ENCODE assay signal across 1 cellular context in genomic region chr11:134356656-134357544, GRCh38.
TF ChIP-seq lines count a peak whose summit lies in the region.

No MANE protein-coding gene starts in this region.

TF ChIP-seq in HepG2, 621 proteins besides CTCF, POLR2A, EP300 and RAD21:
- TF ChIP-seq ZSCAN12 (CRISPR knock-in tag; IDR thresholded peaks at IDR 0.05) (no peak), SALL1 (CRISPR knock-in tag; IDR thresholded peaks at IDR 0.05) (no peak), ZNF275 (CRISPR knock-in tag; IDR thresholded peaks at IDR 0.05; ENCODE audit: borderline replicate concordance) (no peak), GATAD1 (CRISPR knock-in tag; IDR thresholded peaks at IDR 0.05) (no peak), ZNF281 (CRISPR knock-in tag; IDR thresholded peaks at IDR 0.05; ENCODE audit: borderline replicate concordance) (no peak), MED1 (CRISPR knock-in tag; IDR thresholded peaks at IDR 0.05) (no peak)
- TF ChIP-seq, protein P1, sequence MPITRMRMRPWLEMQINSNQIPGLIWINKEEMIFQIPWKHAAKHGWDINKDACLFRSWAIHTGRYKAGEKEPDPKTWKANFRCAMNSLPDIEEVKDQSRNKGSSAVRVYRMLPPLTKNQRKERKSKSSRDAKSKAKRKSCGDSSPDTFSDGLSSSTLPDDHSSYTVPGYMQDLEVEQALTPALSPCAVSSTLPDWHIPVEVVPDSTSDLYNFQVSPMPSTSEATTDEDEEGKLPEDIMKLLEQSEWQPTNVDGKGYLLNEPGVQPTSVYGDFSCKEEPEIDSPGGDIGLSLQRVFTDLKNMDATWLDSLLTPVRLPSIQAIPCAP (CRISPR knock-in tag; IDR thresholded peaks at IDR 0.05; ENCODE audit: low read depth) = no peak
